1 cellular context compared by ENCODE assay signal in genomic region chr6:129792049-129792448, GRCh38.
TF ChIP-seq lines count a peak whose summit lies in the region.

No MANE protein-coding gene starts in this region.

TF ChIP-seq in SK-N-SH treated with all-trans-retinoic acid at 6 μM for 48 hours, 23 proteins besides CTCF, POLR2A, EP300 and RAD21 (continued from another document):
- TF ChIP-seq CREB5 (CRISPR knock-in tag; IDR thresholded peaks at IDR 0.05; ENCODE audit: low read depth) (no peak), ZFP3 (CRISPR knock-in tag; IDR thresholded peaks at IDR 0.05) (no peak), RARB (CRISPR knock-in tag; IDR thresholded peaks at IDR 0.05) (no peak), ESRRG (CRISPR knock-in tag; IDR thresholded peaks at IDR 0.05) (no peak), ZC3H10 (CRISPR knock-in tag; IDR thresholded peaks at IDR 0.05) (no peak), PATZ1 (CRISPR knock-in tag; IDR thresholded peaks at IDR 0.05; ENCODE audit: borderline replicate concordance) (no peak)
